21 cellular contexts compared by ENCODE assay signal in the genomic region with DNA sequence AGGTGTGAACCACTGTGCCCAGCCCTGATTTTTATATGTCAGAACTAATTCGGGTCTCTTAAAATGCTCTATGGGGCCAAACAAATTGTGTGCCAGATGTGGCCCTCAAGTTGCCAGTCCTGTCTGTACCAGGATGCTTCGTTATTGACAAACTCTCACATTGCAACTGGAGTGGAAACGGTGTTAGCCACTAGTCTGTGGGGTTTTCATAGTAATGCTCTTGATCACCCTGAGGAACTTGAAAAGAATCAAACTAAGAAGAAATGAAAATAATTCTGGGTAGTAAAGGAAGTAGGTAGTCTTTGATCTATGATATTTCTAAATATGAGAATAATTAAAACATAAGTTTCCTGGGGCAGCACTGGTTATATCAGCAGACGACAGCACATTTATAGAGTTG.
DNase-seq lines count a peak whose midpoint lies in the region; ATAC-seq and TF ChIP-seq lines count a peak whose summit lies in the region.
"Had no signal": no experiment of that assay in that cellular context is flagged by ENCODE, and none has a peak within 500 bp of the region (broad histone marks: within the 10 kb centered on the region; RNA-seq: fewer than 3 reads in every experiment).

No MANE protein-coding gene starts in this region.

- peaks cover 63% of the 10 kb centered on the region for H3K36me3 Mint-ChIP-seq in activated CD4-positive, alpha-beta T cell treated with anti-CD3 and anti-CD28 coated beads, Interleukin-2, amount 10 ng/mL, durations not matched to agents 7 days and 5 days (ENCODE audit: low read depth)
- peaks cover 54 to 63% of the 10 kb centered on the region in 2 donors for H3K36me3 Mint-ChIP-seq in CD4-positive, alpha-beta memory T cell
- peaks cover 13% of the 10 kb centered on the region for H3K36me3 Mint-ChIP-seq in activated naive CD8-positive, alpha-beta T cell
- H3K36me3 Mint-ChIP-seq in nephron progenitor cell (ENCODE audit: low read depth), result peaks cover 62% of the 10 kb centered on the region

- no peak for ATAC-seq in GM21528 (IDR thresholded peaks at IDR 0.05; ENCODE audit: low FRiP score, unreplicated experiment)
- no peak for ATAC-seq in GM21825 (IDR thresholded peaks at IDR 0.05; ENCODE audit: unreplicated experiment)
- ATAC-seq: HepG2, right lobe of liver had no signal

- H3K27ac Mint-ChIP-seq in activated CD4-positive, alpha-beta T cell treated with anti-CD3 and anti-CD28 coated beads, Interleukin-2, amount 10 ng/mL, durations not matched to agents 7 days and 5 days, result peak overlapping the region; percentile 77
- peak overlapping the region; percentile 40 to 90 (median 89) for H3K27ac Mint-ChIP-seq in CD4-positive, alpha-beta memory T cell
- peak overlapping the region; percentile 79 for H3K27ac Mint-ChIP-seq in activated naive CD8-positive, alpha-beta T cell
- H3K27ac Mint-ChIP-seq in nephron progenitor cell, result peak overlapping the region; percentile 90
- H3K27ac Mint-ChIP-seq: activated CD4-positive, alpha-beta T cell treated with anti-CD3 and anti-CD28 coated beads, Interleukin-2, amount 10 ng/mL, durations not matched to agents 24 days and 14 days had no signal

- H3K4me3 ChIP-seq in CD4-positive, alpha-beta memory T cell (ENCODE audit: low read length in 2 of 2), result no peak overlapping the region
- H3K4me3 ChIP-seq: right lobe of liver, testis had no signal

- intact Hi-C loops in CD4-positive, alpha-beta memory T cell (cut with micrococcal nuclease), result no loop called here

- no peaks in the 10 kb centered on the region for H3K27me3 ChIP-seq in CD4-positive, alpha-beta memory T cell (ENCODE audit: insufficient read depth, low read length)
- H3K27me3 ChIP-seq: right lobe of liver, testis had no signal

- POLR2A ChIA-PET in activated CD4-positive, alpha-beta T cell treated with anti-CD3 and anti-CD28 coated beads, Interleukin-2, amount 10 ng/mL, durations not matched to agents 7 days and 5 days (lab: Charles Lee), result no interaction called here
- POLR2A ChIA-PET in CD4-positive, alpha-beta memory T cell (lab: Charles Lee; ENCODE audit: partially characterized antibody), result interaction anchor here (1.4 to 1.8 kb wide), 3 partner anchors 10 to 69 kb away, joined by 3 to 5 read pairs (median 3); no protein-coding TSS in a partner anchor

- H3K4me1 Mint-ChIP-seq in activated CD4-positive, alpha-beta T cell treated with anti-CD3 and anti-CD28 coated beads, Interleukin-2, amount 10 ng/mL, durations not matched to agents 7 days and 5 days, result peaks cover 49% of the 10 kb centered on the region
- peaks cover 26 to 69% (median 51%) of the 10 kb centered on the region in 4 donors for H3K4me1 Mint-ChIP-seq in CD4-positive, alpha-beta memory T cell
- H3K4me1 Mint-ChIP-seq in activated naive CD8-positive, alpha-beta T cell (ENCODE audit: low read depth), result peaks cover 47% of the 10 kb centered on the region
- H3K4me1 Mint-ChIP-seq in nephron progenitor cell, result peaks cover 8% of the 10 kb centered on the region

- H3K4me1 ChIP-seq in CD4-positive, alpha-beta memory T cell (ENCODE audit: insufficient read depth, low read length), result peaks cover 60% of the 10 kb centered on the region

- no peak for DNase-seq in activated CD4-positive, alpha-beta T cell treated with anti-CD3 and anti-CD28 coated beads, Interleukin-2, amount 10 ng/mL, durations not matched to agents 7 days and 5 days
- no peak for DNase-seq in activated CD4-positive, alpha-beta T cell treated with anti-CD3 and anti-CD28 coated beads for 1 hour
- peak in 2 of 5 donors; percentile 10 to 13 for DNase-seq in CD4-positive, alpha-beta memory T cell
- DNase-seq in nephron progenitor cell (no peak), DMS79 treated with DMSO at 0.1 percent for 48 hours (lab: John Stamatoyannopoulos, UW) (no peak)
- DNase-seq: activated CD4-positive, alpha-beta T cell treated with anti-CD3 and anti-CD28 coated beads, Interleukin-2, amount 10 ng/mL, durations not matched to agents 24 days and 14 days; activated CD8-positive, alpha-beta memory T cell treated with anti-CD3 and anti-CD28 coated beads, Interleukin-2, amount 50 U/mL, for 4 hours; activated effector memory CD4-positive, alpha-beta T cell treated with anti-CD3 and anti-CD28 coated beads, Interleukin-2, amount 50 U/mL, for 16 hours; anterior cingulate cortex; effector CD4-positive, alpha-beta T cell; Kasumi-1; MV-4-11; right lobe of liver; RPMI8226; stimulated activated CD4-positive, alpha-beta T cell treated with anti-CD3 and anti-CD28 coated beads, Interleukin-12 subunit alpha, Interleukin-12 subunit beta, amount 100 ng/mL, for 4 hours; stimulated activated CD4-positive, alpha-beta T cell treated with anti-CD3 and anti-CD28 coated beads, Interleukin-4, amount 100 ng/mL, for 1 hour; testis had no signal

- H3K4me3 Mint-ChIP-seq in activated CD4-positive, alpha-beta T cell treated with anti-CD3 and anti-CD28 coated beads, Interleukin-2, amount 10 ng/mL, durations not matched to agents 7 days and 5 days, result no peak overlapping the region
- H3K4me3 Mint-ChIP-seq in CD4-positive, alpha-beta memory T cell, result peak overlapping the region in 7 of 8 donors; percentile 41 to 74 (median 57)
- H3K4me3 Mint-ChIP-seq in activated naive CD8-positive, alpha-beta T cell, result peak overlapping the region; percentile 49
- no peak overlapping the region for H3K4me3 Mint-ChIP-seq in nephron progenitor cell
- H3K4me3 Mint-ChIP-seq: activated CD4-positive, alpha-beta T cell treated with anti-CD3 and anti-CD28 coated beads, Interleukin-2, amount 10 ng/mL, durations not matched to agents 24 days and 14 days had no signal

- no peaks in the 10 kb centered on the region for H3K9me3 ChIP-seq in CD4-positive, alpha-beta memory T cell (ENCODE audit: control insufficient read depth in 1 of 2, low read length in 2 of 2)
- H3K9me3 ChIP-seq: right lobe of liver, testis had no signal

- no peak for TF ChIP-seq CTCF in nephron progenitor cell (IDR thresholded peaks at IDR 0.05)

- CTCF ChIA-PET in activated CD4-positive, alpha-beta T cell treated with anti-CD3 and anti-CD28 coated beads, Interleukin-2, amount 10 ng/mL, durations not matched to agents 7 days and 5 days (lab: Charles Lee), result interaction anchor here (0.6 kb wide), 2 partner anchors 157 to 209 kb away, joined by 3 read pairs; no protein-coding TSS in a partner anchor
- CTCF ChIA-PET in CD4-positive, alpha-beta memory T cell (lab: Charles Lee; ENCODE audit: partially characterized antibody), result no interaction called here

- H3K27ac ChIP-seq in CD4-positive, alpha-beta memory T cell (ENCODE audit: low read depth, low read length), result no peak overlapping the region
- H3K27ac ChIP-seq: right lobe of liver, testis had no signal

- H3K36me3 ChIP-seq in CD4-positive, alpha-beta memory T cell (ENCODE audit: insufficient read depth, low read length), result peaks cover 17% of the 10 kb centered on the region

- H3K9me3 Mint-ChIP-seq in activated CD4-positive, alpha-beta T cell treated with anti-CD3 and anti-CD28 coated beads, Interleukin-2, amount 10 ng/mL, durations not matched to agents 7 days and 5 days, result no peaks in the 10 kb centered on the region
- peaks cover 0 to 2% (median 0%) of the 10 kb centered on the region in 8 donors for H3K9me3 Mint-ChIP-seq in CD4-positive, alpha-beta memory T cell
- no peaks in the 10 kb centered on the region for H3K9me3 Mint-ChIP-seq in activated naive CD8-positive, alpha-beta T cell (ENCODE audit: low read depth)
- no peaks in the 10 kb centered on the region for H3K9me3 Mint-ChIP-seq in nephron progenitor cell
- H3K9me3 Mint-ChIP-seq: activated CD4-positive, alpha-beta T cell treated with anti-CD3 and anti-CD28 coated beads, Interleukin-2, amount 10 ng/mL, durations not matched to agents 24 days and 14 days had no signal

- no peaks in the 10 kb centered on the region for H3K27me3 Mint-ChIP-seq in activated CD4-positive, alpha-beta T cell treated with anti-CD3 and anti-CD28 coated beads, Interleukin-2, amount 10 ng/mL, durations not matched to agents 7 days and 5 days
- H3K27me3 Mint-ChIP-seq in CD4-positive, alpha-beta memory T cell, result no peaks in the 10 kb centered on the region
- H3K27me3 Mint-ChIP-seq in activated naive CD8-positive, alpha-beta T cell, result no peaks in the 10 kb centered on the region
- no peaks in the 10 kb centered on the region for H3K27me3 Mint-ChIP-seq in nephron progenitor cell (ENCODE audit: low read depth, poor library complexity)
- H3K27me3 Mint-ChIP-seq: activated CD4-positive, alpha-beta T cell treated with anti-CD3 and anti-CD28 coated beads, Interleukin-2, amount 10 ng/mL, durations not matched to agents 24 days and 14 days had no signal

Comparison
In these comparisons a context has a peak if more than half of its experiments do, and no peak if none do; other contexts are left out.
1. H3K4me3 Mint-ChIP-seq: peak in CD4-positive, alpha-beta memory T cell (7 of 8) and activated naive CD8-positive, alpha-beta T cell (single experiment); none in activated CD4-positive, alpha-beta T cell treated with anti-CD3 and anti-CD28 coated beads, Interleukin-2, amount 10 ng/mL, durations not matched to agents 7 days and 5 days (single experiment) and nephron progenitor cell (single experiment).
2. Peak in every context shown above with its lines, with median percentiles within 50 percentile points of each other: H3K27ac Mint-ChIP-seq.